Comparison of ENCODE assay signal across 25 cellular contexts in the genomic region with DNA sequence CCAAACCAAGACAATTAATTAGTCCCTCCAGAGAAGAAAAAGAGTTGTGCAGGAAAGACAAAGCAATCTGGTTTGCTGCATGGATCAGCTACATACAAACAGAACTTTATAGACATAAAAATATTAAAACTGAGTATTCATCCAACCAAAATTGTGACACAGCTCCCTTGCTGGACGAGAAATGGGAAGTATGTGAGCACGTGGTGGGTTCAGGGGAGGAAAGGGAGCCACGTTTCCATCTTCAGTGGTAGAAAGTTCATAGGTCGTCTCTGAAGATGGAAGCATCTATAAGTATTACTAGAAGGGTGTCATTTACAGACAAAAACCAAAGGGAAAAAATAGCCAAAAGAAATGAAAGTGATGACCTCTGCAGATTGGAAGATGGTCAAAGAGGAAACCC. TPM values are rescaled to one million over a fixed set of nuclear protein-coding genes. Genes with fewer than 3 reads are reported as not detected.
"Had no signal": no experiment of that assay in that cellular context is flagged by ENCODE, and none has a peak within 500 bp of the region (broad histone marks: within the 10 kb centered on the region; RNA-seq: fewer than 3 reads in every experiment).

No MANE protein-coding gene starts in this region.

- H3K36me3 ChIP-seq: adrenal gland, colonic mucosa, esophagus squamous epithelium, gastroesophageal sphincter, heart right ventricle had no signal

- DNase-seq: aorta, esophagus squamous epithelium, foreskin melanocyte had no signal

- H3K27ac ChIP-seq: adrenal gland, body of pancreas, colonic mucosa, epithelial cell of prostate, esophagus squamous epithelium, gastroesophageal sphincter, heart right ventricle, hepatocyte had no signal

- H3K4me2 ChIP-seq: hepatocyte had no signal

- H3K27me3 ChIP-seq: adrenal gland, body of pancreas had no signal

- H2AFZ ChIP-seq: hepatocyte had no signal

- H3K9me3 ChIP-seq: adrenal gland, body of pancreas, colonic mucosa, esophagus squamous epithelium, gastroesophageal sphincter, heart right ventricle had no signal

- H3K4me3 ChIP-seq: adrenal gland, body of pancreas, colonic mucosa, esophagus squamous epithelium, gastroesophageal sphincter, heart right ventricle, hepatocyte had no signal

- H3K79me2 ChIP-seq: hepatocyte had no signal

- H3K4me1 ChIP-seq: adrenal gland, colonic mucosa, gastroesophageal sphincter had no signal

RNA-seq across cellular contexts. Expression of gene KCNJ5, which starts 7.1 kb away (rescaled TPM):
- total RNA-seq: activated CD4-positive, alpha-beta memory T cell treated with anti-CD3 and anti-CD28 coated beads for 36 hours; activated CD4-positive, alpha-beta T cell treated with anti-CD3 and anti-CD28 coated beads for 36 hours; activated CD4-positive, alpha-beta T cell treated with anti-CD3 and anti-CD28 coated beads, Interleukin-2, amount 10 ng/mL, durations not matched to agents 24 days and 14 days; activated CD8-positive, alpha-beta memory T cell treated with anti-CD3 and anti-CD28 coated beads for 36 hours; activated CD8-positive, alpha-beta memory T cell treated with anti-CD3 and anti-CD28 coated beads, Interleukin-2, amount 10 ng/mL, durations not matched to agents 7 days and 5 days; activated CD8-positive, alpha-beta T cell treated with anti-CD3 and anti-CD28 coated beads, Interleukin-2, amount 10 ng/mL, durations not matched to agents 7 days and 5 days; activated naive CD4-positive, alpha-beta T cell treated with anti-CD3 and anti-CD28 coated beads for 36 hours; activated naive CD8-positive, alpha-beta T cell treated with anti-CD3 and anti-CD28 coated beads for 36 hours; activated T-helper 1 cell treated with anti-CD3 and anti-CD28 coated beads, Interleukin-12 subunit alpha, Interleukin-12 subunit beta, Interleukin-2, Interleukin-4 antibody, amounts not matched to agents 30 ng/mL and 10 ng/mL and 1 ng/mL, durations not matched to agents 14 hours and 24 hours and 36 hours; activated T-helper 2 cell treated with anti-CD3 and anti-CD28 coated beads, Interferon-gamma antibody, Interleukin-2, Interleukin-4, amounts not matched to agents 10 μg/mL and 5 μg/mL and 100 μg/mL, durations not matched to agents 14 hours and 24 hours and 36 hours; dermis microvascular lymphatic vessel endothelial cell had no signal
- polyA plus RNA-seq: endothelial cell of umbilical vein had no signal

RNA-seq across cellular contexts. Expression of gene KCNJ1, which starts 17.0 kb away (rescaled TPM):
- total RNA-seq: activated CD4-positive, alpha-beta memory T cell treated with anti-CD3 and anti-CD28 coated beads for 36 hours; activated CD4-positive, alpha-beta T cell treated with anti-CD3 and anti-CD28 coated beads for 36 hours; activated CD4-positive, alpha-beta T cell treated with anti-CD3 and anti-CD28 coated beads, Interleukin-2, amount 10 ng/mL, durations not matched to agents 24 days and 14 days; activated CD8-positive, alpha-beta memory T cell treated with anti-CD3 and anti-CD28 coated beads for 36 hours; activated CD8-positive, alpha-beta memory T cell treated with anti-CD3 and anti-CD28 coated beads, Interleukin-2, amount 10 ng/mL, durations not matched to agents 7 days and 5 days; activated CD8-positive, alpha-beta T cell treated with anti-CD3 and anti-CD28 coated beads, Interleukin-2, amount 10 ng/mL, durations not matched to agents 7 days and 5 days; activated naive CD4-positive, alpha-beta T cell treated with anti-CD3 and anti-CD28 coated beads for 36 hours; activated naive CD8-positive, alpha-beta T cell treated with anti-CD3 and anti-CD28 coated beads for 36 hours; activated T-helper 1 cell treated with anti-CD3 and anti-CD28 coated beads, Interleukin-12 subunit alpha, Interleukin-12 subunit beta, Interleukin-2, Interleukin-4 antibody, amounts not matched to agents 30 ng/mL and 10 ng/mL and 1 ng/mL, durations not matched to agents 14 hours and 24 hours and 36 hours; activated T-helper 2 cell treated with anti-CD3 and anti-CD28 coated beads, Interferon-gamma antibody, Interleukin-2, Interleukin-4, amounts not matched to agents 10 μg/mL and 5 μg/mL and 100 μg/mL, durations not matched to agents 14 hours and 24 hours and 36 hours; adrenal gland; body of pancreas; colonic mucosa; endothelial cell of umbilical vein; fibroblast of lung; fibroblast of villous mesenchyme; glomerular endothelial cell; hepatocyte had no signal
- polyA plus RNA-seq: aorta, endothelial cell of umbilical vein, fibroblast of lung, hepatocyte had no signal

RNA-seq across cellular contexts. Expression of gene TP53AIP1, which starts 58.6 kb away (rescaled TPM):
- total RNA-seq: activated CD4-positive, alpha-beta memory T cell treated with anti-CD3 and anti-CD28 coated beads for 36 hours; activated CD4-positive, alpha-beta T cell treated with anti-CD3 and anti-CD28 coated beads for 36 hours; activated CD4-positive, alpha-beta T cell treated with anti-CD3 and anti-CD28 coated beads, Interleukin-2, amount 10 ng/mL, durations not matched to agents 24 days and 14 days; activated CD8-positive, alpha-beta memory T cell treated with anti-CD3 and anti-CD28 coated beads for 36 hours; activated CD8-positive, alpha-beta memory T cell treated with anti-CD3 and anti-CD28 coated beads, Interleukin-2, amount 10 ng/mL, durations not matched to agents 7 days and 5 days; activated CD8-positive, alpha-beta T cell treated with anti-CD3 and anti-CD28 coated beads, Interleukin-2, amount 10 ng/mL, durations not matched to agents 7 days and 5 days; activated naive CD4-positive, alpha-beta T cell treated with anti-CD3 and anti-CD28 coated beads for 36 hours; activated naive CD8-positive, alpha-beta T cell treated with anti-CD3 and anti-CD28 coated beads for 36 hours; activated T-helper 1 cell treated with anti-CD3 and anti-CD28 coated beads, Interleukin-12 subunit alpha, Interleukin-12 subunit beta, Interleukin-2, Interleukin-4 antibody, amounts not matched to agents 30 ng/mL and 10 ng/mL and 1 ng/mL, durations not matched to agents 14 hours and 24 hours and 36 hours; activated T-helper 2 cell treated with anti-CD3 and anti-CD28 coated beads, Interferon-gamma antibody, Interleukin-2, Interleukin-4, amounts not matched to agents 10 μg/mL and 5 μg/mL and 100 μg/mL, durations not matched to agents 14 hours and 24 hours and 36 hours; aorta; body of pancreas; dermis microvascular lymphatic vessel endothelial cell; endothelial cell of umbilical vein; fibroblast of lung; fibroblast of villous mesenchyme; glomerular endothelial cell; heart right ventricle had no signal
- polyA plus RNA-seq: aorta, endothelial cell of umbilical vein, fibroblast of lung had no signal
